ENCODE assay signal across 8 cellular contexts in the genomic region with DNA sequence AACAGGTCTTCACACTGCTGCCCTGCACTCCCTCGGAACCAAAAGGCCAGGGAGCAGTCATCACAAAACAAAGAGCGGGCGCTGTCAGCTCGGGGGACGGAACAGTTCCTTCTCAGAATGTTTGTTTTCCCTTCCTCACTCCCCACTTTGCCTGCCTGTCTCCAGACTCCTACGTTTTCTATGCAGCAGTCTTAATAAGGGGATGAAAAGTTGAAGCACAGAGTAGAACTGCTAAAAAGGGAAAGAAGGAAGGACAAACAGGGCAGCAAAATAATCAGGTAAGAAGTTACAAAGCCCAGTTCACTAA. TPM values are rescaled to one million over a fixed set of nuclear protein-coding genes. Genes with fewer than 3 reads are reported as not detected.
A peak's percentile ranks its signal among the peaks of the same experiment; 100 is the strongest.
DNase-seq lines count a peak whose midpoint lies in the region; ATAC-seq, FAIRE-seq and TF ChIP-seq lines count a peak whose summit lies in the region.

No MANE protein-coding gene starts in this region.

- H3K9ac ChIP-seq in rectal smooth muscle tissue (ENCODE audit: low read length): peak overlapping the region; percentile 21

- H3K9me3 ChIP-seq in DOHH2 (ENCODE audit: control insufficient read depth, insufficient read depth, low read length) (no peaks in the 10 kb centered on the region), gastroesophageal sphincter (no peaks in the 10 kb centered on the region)

- WGBS in gastroesophageal sphincter (ENCODE audit: low coverage in 1 of 2), 2 donors: 0% methylated on average over 4 to 5 of the region's 6 CpGs

- no peaks in the 10 kb centered on the region for H3K79me2 ChIP-seq in DOHH2 (ENCODE audit: control insufficient read depth, low read length)

- no peaks in the 10 kb centered on the region for H3K36me3 ChIP-seq in DOHH2 (ENCODE audit: control insufficient read depth, low read length)
- no peaks in the 10 kb centered on the region for H3K36me3 ChIP-seq in gastroesophageal sphincter
- H3K36me3 ChIP-seq in rectal smooth muscle tissue (ENCODE audit: control insufficient read depth, insufficient read depth, low read length): no peaks in the 10 kb centered on the region

- peak overlapping the region; percentile 81 for H3K4me2 ChIP-seq in DOHH2 (ENCODE audit: low read length)

- TF ChIP-seq CTCF in DOHH2 (IDR thresholded peaks at IDR 0.05; ENCODE audit: low read depth, low read length, poor library complexity, severe bottlenecking) (no peak), WI38 (IDR thresholded peaks at IDR 0.05; ENCODE audit: low read depth, low read length) (no peak), gastroesophageal sphincter (IDR thresholded peaks at IDR 0.05) (no peak)

- no peak for TF ChIP-seq POLR2A in gastroesophageal sphincter (IDR thresholded peaks at IDR 0.05)

- no peak for TF ChIP-seq EP300 in gastroesophageal sphincter (IDR thresholded peaks at IDR 0.05)

- no peak for DNase-seq in HTR-8/SVneo (ENCODE audit: insufficient read length, low spot score)
- no peak for DNase-seq in SKM-1 (lab: John Stamatoyannopoulos, UW; ENCODE audit: unreplicated experiment)
- DNase-seq in OCI-M1 (lab: John Stamatoyannopoulos, UW): no peak

- no peak overlapping the region for H3K27ac ChIP-seq in DOHH2 (ENCODE audit: low read depth, low read length)
- H3K27ac ChIP-seq in gastroesophageal sphincter: peak overlapping the region; percentile 64 to 91 (median 83)
- peak overlapping the region; percentile 91 for H3K27ac ChIP-seq in rectal smooth muscle tissue (ENCODE audit: low read depth, low read length)

- H3K4me3 ChIP-seq in DOHH2 (ENCODE audit: low read length): peak overlapping the region; percentile 79
- peak overlapping the region; percentile 68 for H3K4me3 ChIP-seq in WI38 (ENCODE audit: low read depth, low read length)
- H3K4me3 ChIP-seq in gastroesophageal sphincter: peak overlapping the region; percentile 67 to 82
- H3K4me3 ChIP-seq in rectal smooth muscle tissue (ENCODE audit: low read length): peak overlapping the region; percentile 82

- H3K9me2 ChIP-seq in DOHH2 (replicated peaks; ENCODE audit: control insufficient read depth, low read length): no peaks in the 10 kb centered on the region

- ATAC-seq in gastroesophageal sphincter (no peak), HG02610 (IDR thresholded peaks at IDR 0.05; ENCODE audit: unreplicated experiment) (no peak)

- H3K27me3 ChIP-seq in DOHH2 (ENCODE audit: control insufficient read depth, low read length): peaks cover 56% of the 10 kb centered on the region
- no peaks in the 10 kb centered on the region for H3K27me3 ChIP-seq in gastroesophageal sphincter
- H3K27me3 ChIP-seq in rectal smooth muscle tissue (ENCODE audit: control insufficient read depth, insufficient read depth, low read length): no peaks in the 10 kb centered on the region

- no peak for FAIRE-seq in HTR-8/SVneo (lab: Jason Lieb, UNC)

- no peaks in the 10 kb centered on the region for H4K20me1 ChIP-seq in DOHH2 (ENCODE audit: control insufficient read depth, insufficient read depth, low read depth, low read length)

- peaks cover 6% of the 10 kb centered on the region; the same call in 1 of the 2 replicates for H3F3A ChIP-seq in DOHH2 (ENCODE audit: control insufficient read depth, insufficient read depth)

- H3K4me1 ChIP-seq in DOHH2 (ENCODE audit: control insufficient read depth, low read length): peaks cover 28% of the 10 kb centered on the region
- peaks cover 0 to 37% (median 10%) of the 10 kb centered on the region in 3 donors for H3K4me1 ChIP-seq in gastroesophageal sphincter
- peaks cover 3% of the 10 kb centered on the region for H3K4me1 ChIP-seq in rectal smooth muscle tissue (ENCODE audit: control insufficient read depth, insufficient read depth, low read length)

RNA-seq across cellular contexts. Expression of gene GPR161, which starts 0.7 kb away (rescaled TPM):
- total RNA-seq in gastroesophageal sphincter: 10 to 100 TPM; 17.4 to 36.9 (median 20.1) TPM

RNA-seq across cellular contexts. Expression of gene TIPRL, which starts 41.3 kb away (rescaled TPM):
- 10 to 100 TPM; 16.7 to 34.9 (median 23.5) TPM for total RNA-seq in gastroesophageal sphincter
